ENCODE assay signal across 39 cellular contexts in genomic region chr6:166704171-166704570, GRCh38.
"Had no signal": no experiment of that assay in that cellular context is flagged by ENCODE, and none has a peak within 500 bp of the region (broad histone marks: within the 10 kb centered on the region; RNA-seq: fewer than 3 reads in every experiment).

No MANE protein-coding gene starts in this region.

- H3K27me3 ChIP-seq: ascending aorta, cardiac muscle cell had no signal

- H3K4me3 ChIP-seq: ascending aorta, cardiac muscle cell had no signal

- H3K4me1 ChIP-seq: ascending aorta had no signal

- ATAC-seq: activated CD4-positive, alpha-beta T cell treated with anti-CD3 and anti-CD28 coated beads for 36 hours; activated CD4-positive, CD25-positive, alpha-beta regulatory T cell treated with anti-CD3 and anti-CD28 coated beads, Interleukin-2, amount 50 U/mL, for 24 hours; activated CD8-positive, alpha-beta memory T cell treated with anti-CD3 and anti-CD28 coated beads, Interleukin-2, amount 10 ng/mL, durations not matched to agents 7 days and 5 days; activated CD8-positive, alpha-beta T cell treated with anti-CD3 and anti-CD28 coated beads, Interleukin-2, amount 10 ng/mL, durations not matched to agents 7 days and 5 days; activated naive CD8-positive, alpha-beta T cell treated with anti-CD3 and anti-CD28 coated beads, Interleukin-2, amount 50 U/mL, for 24 hours had no signal

- H3K4me1 Mint-ChIP-seq: activated CD4-positive, alpha-beta memory T cell treated with anti-CD3 and anti-CD28 coated beads, Interleukin-2, amount 10 ng/mL, durations not matched to agents 7 days and 5 days; activated CD4-positive, alpha-beta T cell treated with anti-CD3 and anti-CD28 coated beads for 36 hours; activated CD4-positive, alpha-beta T cell treated with anti-CD3 and anti-CD28 coated beads, Interleukin-2, amount 10 ng/mL, durations not matched to agents 7 days and 5 days; activated CD8-positive, alpha-beta memory T cell treated with anti-CD3 and anti-CD28 coated beads, Interleukin-2, amount 10 ng/mL, durations not matched to agents 7 days and 5 days; activated naive CD4-positive, alpha-beta T cell treated with anti-CD3 and anti-CD28 coated beads, Interleukin-2, amount 10 ng/mL, durations not matched to agents 7 days and 5 days; activated naive CD8-positive, alpha-beta T cell treated with anti-CD3 and anti-CD28 coated beads, Interleukin-2, amount 10 ng/mL, durations not matched to agents 7 days and 5 days; central memory CD8-positive, alpha-beta T cell had no signal

- H3K27ac ChIP-seq: ascending aorta, cardiac muscle cell, VCaP had no signal

- H3K27ac Mint-ChIP-seq: activated CD4-positive, alpha-beta memory T cell treated with anti-CD3 and anti-CD28 coated beads, Interleukin-2, amount 10 ng/mL, durations not matched to agents 7 days and 5 days; activated CD4-positive, alpha-beta T cell treated with anti-CD3 and anti-CD28 coated beads for 36 hours; activated CD4-positive, alpha-beta T cell treated with anti-CD3 and anti-CD28 coated beads, Interleukin-2, amount 10 ng/mL, durations not matched to agents 7 days and 5 days; activated CD8-positive, alpha-beta memory T cell treated with anti-CD3 and anti-CD28 coated beads, Interleukin-2, amount 10 ng/mL, durations not matched to agents 7 days and 5 days; activated CD8-positive, alpha-beta T cell treated with anti-CD3 and anti-CD28 coated beads, Interleukin-2, amount 10 ng/mL, durations not matched to agents 7 days and 5 days; activated naive CD4-positive, alpha-beta T cell treated with anti-CD3 and anti-CD28 coated beads, Interleukin-2, amount 10 ng/mL, durations not matched to agents 7 days and 5 days; activated naive CD4-positive, alpha-beta T cell treated with anti-CD3 and anti-CD28 coated beads, Interleukin-2, amount 50 U/mL, for 24 hours; activated naive CD8-positive, alpha-beta T cell; activated naive CD8-positive, alpha-beta T cell treated with anti-CD3 and anti-CD28 coated beads, Interleukin-2, amount 10 ng/mL, durations not matched to agents 7 days and 5 days; activated naive CD8-positive, alpha-beta T cell treated with anti-CD3 and anti-CD28 coated beads, Interleukin-2, amount 50 U/mL, for 24 hours; activated T-cell treated with anti-CD3 and anti-CD28 coated beads, Interleukin-2, amount 50 U/mL, for 24 hours; activated T-helper 2 cell treated with anti-CD3 and anti-CD28 coated beads, Interferon-gamma antibody, Interleukin-2, Interleukin-4, amounts not matched to agents 10 μg/mL and 5 μg/mL and 100 μg/mL, durations not matched to agents 14 hours and 24 hours and 36 hours; T-helper 1 cell treated with Interleukin-12 subunit alpha and Interleukin-12 subunit beta and Interleukin-4 antibody, amounts not matched to agents 30 μg/mL and 1 μg/mL, for 36 hours; T-helper 2 cell treated with Interferon-gamma antibody and Interleukin-4, amounts not matched to agents 5 μg/mL and 100 μg/mL, for 36 hours had no signal

- H3K36me3 ChIP-seq: ascending aorta, cardiac muscle cell had no signal

- H3K4me3 Mint-ChIP-seq: activated CD4-positive, alpha-beta memory T cell treated with anti-CD3 and anti-CD28 coated beads, Interleukin-2, amount 10 ng/mL, durations not matched to agents 7 days and 5 days; activated CD4-positive, alpha-beta T cell treated with anti-CD3 and anti-CD28 coated beads for 36 hours; activated CD4-positive, alpha-beta T cell treated with anti-CD3 and anti-CD28 coated beads, Interleukin-2, amount 10 ng/mL, durations not matched to agents 7 days and 5 days; activated CD8-positive, alpha-beta memory T cell treated with anti-CD3 and anti-CD28 coated beads, Interleukin-2, amount 10 ng/mL, durations not matched to agents 7 days and 5 days; activated CD8-positive, alpha-beta T cell treated with anti-CD3 and anti-CD28 coated beads, Interleukin-2, amount 10 ng/mL, durations not matched to agents 7 days and 5 days; activated naive CD4-positive, alpha-beta T cell treated with anti-CD3 and anti-CD28 coated beads, Interleukin-2, amount 10 ng/mL, durations not matched to agents 7 days and 5 days; activated naive CD4-positive, alpha-beta T cell treated with anti-CD3 and anti-CD28 coated beads, Interleukin-2, amount 50 U/mL, for 24 hours; activated naive CD8-positive, alpha-beta T cell; activated naive CD8-positive, alpha-beta T cell treated with anti-CD3 and anti-CD28 coated beads, Interleukin-2, amount 10 ng/mL, durations not matched to agents 7 days and 5 days; activated naive CD8-positive, alpha-beta T cell treated with anti-CD3 and anti-CD28 coated beads, Interleukin-2, amount 50 U/mL, for 24 hours; activated T-cell treated with anti-CD3 and anti-CD28 coated beads, Interleukin-2, amount 50 U/mL, for 24 hours; brain; central memory CD8-positive, alpha-beta T cell; T-helper 1 cell treated with Interleukin-12 subunit alpha and Interleukin-12 subunit beta and Interleukin-4 antibody, amounts not matched to agents 30 μg/mL and 1 μg/mL, for 36 hours; T-helper 2 cell treated with Interferon-gamma antibody and Interleukin-4, amounts not matched to agents 5 μg/mL and 100 μg/mL, for 36 hours had no signal

- H3K9me3 ChIP-seq: ascending aorta had no signal

- DNase-seq: activated CD4-positive, alpha-beta memory T cell treated with anti-CD3 and anti-CD28 coated beads, Interleukin-2, amount 10 ng/mL, durations not matched to agents 7 days and 5 days; activated CD4-positive, alpha-beta T cell treated with anti-CD3 and anti-CD28 coated beads for 1 hour; activated CD4-positive, alpha-beta T cell treated with anti-CD3 and anti-CD28 coated beads for 36 hours; activated CD4-positive, alpha-beta T cell treated with anti-CD3 and anti-CD28 coated beads for 48 hours; activated CD4-positive, alpha-beta T cell treated with anti-CD3 and anti-CD28 coated beads, Interleukin-2, amount 10 ng/mL, durations not matched to agents 7 days and 5 days; activated CD4-positive, alpha-beta T cell treated with anti-CD3 and anti-CD28 coated beads, Interleukin-2, amount 50 U/mL, for 48 hours; activated CD4-positive, CD25-positive, alpha-beta regulatory T cell; activated CD8-positive, alpha-beta memory T cell treated with anti-CD3 and anti-CD28 coated beads for 24 hours; activated CD8-positive, alpha-beta memory T cell treated with anti-CD3 and anti-CD28 coated beads, Interleukin-2, amount 10 ng/mL, durations not matched to agents 7 days and 5 days; activated CD8-positive, alpha-beta memory T cell treated with anti-CD3 and anti-CD28 coated beads, Interleukin-2, amount 50 U/mL, for 48 hours; activated CD8-positive, alpha-beta T cell treated with anti-CD3 and anti-CD28 coated beads, Interleukin-2, amount 10 ng/mL, durations not matched to agents 7 days and 5 days; activated effector memory CD4-positive, alpha-beta T cell treated with Interleukin-2 at 50 U/mL for 16 hours; activated gamma-delta T cell; activated naive CD4-positive, alpha-beta T cell treated with anti-CD3 and anti-CD28 coated beads, Interleukin-2, amount 10 ng/mL, durations not matched to agents 7 days and 5 days; activated naive CD4-positive, alpha-beta T cell treated with Interleukin-2 at 50 U/mL for 16 hours; activated naive CD8-positive, alpha-beta T cell treated with anti-CD3 and anti-CD28 coated beads, Interleukin-2, amount 10 ng/mL, durations not matched to agents 7 days and 5 days; activated naive CD8-positive, alpha-beta T cell treated with anti-CD3 and anti-CD28 coated beads, Interleukin-2, amount 50 U/mL, for 24 hours; activated T-cell treated with anti-CD3 and anti-CD28 coated beads, Interleukin-2, amount 50 U/mL, for 24 hours; activated T-cell treated with anti-CD3 and anti-CD28 coated beads, Interleukin-2, amount 50 U/mL, for 48 hours; amygdala; anterior cingulate cortex; caudate nucleus; cerebellar nuclear complex; T-helper 1 cell; T-helper 2 cell; T-helper 9 cell had no signal

- FAIRE-seq: bronchial epithelial cell, TTC549 had no signal

- H3K36me3 Mint-ChIP-seq: activated CD8-positive, alpha-beta memory T cell treated with anti-CD3 and anti-CD28 coated beads, Interleukin-2, amount 10 ng/mL, durations not matched to agents 7 days and 5 days; activated naive CD4-positive, alpha-beta T cell treated with anti-CD3 and anti-CD28 coated beads, Interleukin-2, amount 10 ng/mL, durations not matched to agents 7 days and 5 days; activated naive CD8-positive, alpha-beta T cell treated with anti-CD3 and anti-CD28 coated beads, Interleukin-2, amount 10 ng/mL, durations not matched to agents 7 days and 5 days; brain had no signal

- H3K9me3 Mint-ChIP-seq: activated CD4-positive, alpha-beta memory T cell treated with anti-CD3 and anti-CD28 coated beads, Interleukin-2, amount 10 ng/mL, durations not matched to agents 7 days and 5 days; activated CD4-positive, alpha-beta T cell treated with anti-CD3 and anti-CD28 coated beads, Interleukin-2, amount 10 ng/mL, durations not matched to agents 7 days and 5 days; activated naive CD4-positive, alpha-beta T cell treated with anti-CD3 and anti-CD28 coated beads, Interleukin-2, amount 10 ng/mL, durations not matched to agents 7 days and 5 days; activated naive CD4-positive, alpha-beta T cell treated with anti-CD3 and anti-CD28 coated beads, Interleukin-2, amount 50 U/mL, for 24 hours; activated naive CD8-positive, alpha-beta T cell treated with anti-CD3 and anti-CD28 coated beads, Interleukin-2, amount 10 ng/mL, durations not matched to agents 7 days and 5 days; activated naive CD8-positive, alpha-beta T cell treated with anti-CD3 and anti-CD28 coated beads, Interleukin-2, amount 50 U/mL, for 24 hours; activated T-cell treated with anti-CD3 and anti-CD28 coated beads, Interleukin-2, amount 50 U/mL, for 24 hours; activated T-helper 2 cell treated with anti-CD3 and anti-CD28 coated beads, Interferon-gamma antibody, Interleukin-2, Interleukin-4, amounts not matched to agents 10 μg/mL and 5 μg/mL and 100 μg/mL, durations not matched to agents 14 hours and 24 hours and 36 hours; brain; central memory CD8-positive, alpha-beta T cell; T-helper 1 cell treated with Interleukin-12 subunit alpha and Interleukin-12 subunit beta and Interleukin-4 antibody, amounts not matched to agents 30 μg/mL and 1 μg/mL, for 36 hours; T-helper 2 cell treated with Interferon-gamma antibody and Interleukin-4, amounts not matched to agents 5 μg/mL and 100 μg/mL, for 36 hours had no signal

- H3K27me3 Mint-ChIP-seq: activated CD4-positive, alpha-beta T cell treated with anti-CD3 and anti-CD28 coated beads for 36 hours; activated naive CD4-positive, alpha-beta T cell treated with anti-CD3 and anti-CD28 coated beads, Interleukin-2, amount 50 U/mL, for 24 hours; activated naive CD8-positive, alpha-beta T cell treated with anti-CD3 and anti-CD28 coated beads, Interleukin-2, amount 50 U/mL, for 24 hours; brain had no signal
